Comparison of ENCODE assay signal across 8 cellular contexts in the genomic region with DNA sequence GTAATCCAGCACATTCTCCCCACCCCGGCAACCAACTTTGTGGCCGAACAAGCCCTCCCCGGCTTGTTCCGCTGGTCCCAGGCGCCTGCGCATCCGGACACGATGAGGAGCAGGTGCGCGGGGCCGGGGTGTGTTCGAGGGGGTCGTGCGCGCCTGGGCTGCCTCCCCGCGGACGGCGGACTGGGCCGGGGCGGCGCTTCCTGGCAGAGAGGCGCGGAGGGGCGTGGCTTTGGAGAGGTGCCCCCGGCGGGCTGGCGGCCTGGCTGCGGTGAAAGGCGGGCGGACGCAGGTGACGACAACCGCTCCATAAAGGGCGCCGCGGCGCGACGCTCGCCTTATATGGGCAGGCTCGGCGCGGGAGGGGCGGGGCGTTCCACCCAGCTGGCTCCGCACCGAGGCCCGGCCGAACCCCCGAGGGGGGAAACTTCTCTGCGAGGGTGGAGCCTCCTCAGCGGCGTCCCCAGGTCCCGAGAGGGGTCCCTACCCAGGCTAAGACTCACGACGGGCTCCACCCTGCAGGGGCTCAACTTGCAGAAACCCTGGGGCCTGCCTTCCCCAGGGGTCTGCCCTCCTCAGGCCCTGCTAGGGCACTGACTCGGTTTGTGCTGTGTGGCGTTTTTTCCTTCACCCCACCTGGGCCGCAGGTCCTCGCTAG. TPM values are rescaled to one million over a fixed set of nuclear protein-coding genes. Genes with fewer than 3 reads are reported as not detected.
A peak's percentile ranks its signal among the peaks of the same experiment; 100 is the strongest.
DNase-seq lines count a peak whose midpoint lies in the region; ATAC-seq and TF ChIP-seq lines count a peak whose summit lies in the region.

No MANE protein-coding gene starts in this region.

- peak overlapping the region; percentile 79 for H3K4me3 ChIP-seq in coronary artery

- peak overlapping the region; percentile 75 for H3K4me3 Mint-ChIP-seq in activated CD4-positive, alpha-beta T cell treated with anti-CD3 and anti-CD28 coated beads, Interleukin-2, amount 10 ng/mL, durations not matched to agents 7 days and 5 days

- no peaks in the 10 kb centered on the region for H3K9me3 Mint-ChIP-seq in activated CD4-positive, alpha-beta T cell treated with anti-CD3 and anti-CD28 coated beads, Interleukin-2, amount 10 ng/mL, durations not matched to agents 7 days and 5 days

- no peak for TF ChIP-seq CTCF in coronary artery (IDR thresholded peaks at IDR 0.05)

- POLR2A ChIA-PET in activated CD4-positive, alpha-beta T cell treated with anti-CD3 and anti-CD28 coated beads, Interleukin-2, amount 10 ng/mL, durations not matched to agents 7 days and 5 days (lab: Charles Lee) = interaction anchor here (0.6 to 1.6 kb wide), 2 partner anchors 67 to 90 kb away, joined by 3 read pairs; partner anchors contain the start of gene MYH9

- H3K27me3 Mint-ChIP-seq in activated CD4-positive, alpha-beta T cell treated with anti-CD3 and anti-CD28 coated beads, Interleukin-2, amount 10 ng/mL, durations not matched to agents 7 days and 5 days = no peaks in the 10 kb centered on the region

- peaks cover 59% of the 10 kb centered on the region for H3K4me1 Mint-ChIP-seq in activated CD4-positive, alpha-beta T cell treated with anti-CD3 and anti-CD28 coated beads, Interleukin-2, amount 10 ng/mL, durations not matched to agents 7 days and 5 days

- no peaks in the 10 kb centered on the region for H3K36me3 Mint-ChIP-seq in activated CD4-positive, alpha-beta T cell treated with anti-CD3 and anti-CD28 coated beads, Interleukin-2, amount 10 ng/mL, durations not matched to agents 7 days and 5 days (ENCODE audit: low read depth)

- TF ChIP-seq POLR2A in GM18505 (IDR thresholded peaks at IDR 0.05; ENCODE audit: borderline replicate concordance, extremely low read depth, insufficient read depth, insufficient read length) = peak; percentile 64

- DNase-seq in NCI-H510A (lab: John Stamatoyannopoulos, UW) = peak; percentile 96
- DNase-seq in activated CD4-positive, alpha-beta T cell treated with anti-CD3 and anti-CD28 coated beads, Interleukin-2, amount 10 ng/mL, durations not matched to agents 7 days and 5 days = peak; percentile 96
- DNase-seq in coronary artery (ENCODE audit: low spot score) = peak; percentile 94
- DNase-seq in left lobe of liver (ENCODE audit: low spot score) = peak; percentile 95
- DNase-seq in stimulated activated CD4-positive, alpha-beta T cell treated with anti-CD3 and anti-CD28 coated beads, Interleukin-1b, Interleukin-23, amount 100 ng/mL, for 48 hours = peak; percentile 95
- no peak for DNase-seq in NCI-H446 (lab: John Stamatoyannopoulos, UW)

- CTCF ChIA-PET in activated CD4-positive, alpha-beta T cell treated with anti-CD3 and anti-CD28 coated beads, Interleukin-2, amount 10 ng/mL, durations not matched to agents 7 days and 5 days (lab: Charles Lee) = interaction anchor here (0.8 to 2.1 kb wide), 11 partner anchors 10 to 153 kb away, joined by 3 to 11 read pairs (median 3); partner anchors contain the start of gene MYH9

- H3K27ac Mint-ChIP-seq in activated CD4-positive, alpha-beta T cell treated with anti-CD3 and anti-CD28 coated beads, Interleukin-2, amount 10 ng/mL, durations not matched to agents 7 days and 5 days = peak overlapping the region; percentile 90

- ATAC-seq in GM18505 (IDR thresholded peaks at IDR 0.05; ENCODE audit: unreplicated experiment) (no peak), HG03095 (IDR thresholded peaks at IDR 0.05; ENCODE audit: unreplicated experiment) (peak; percentile 46), left lobe of liver (peak; percentile 85)

- peak overlapping the region; percentile 95 to 96 for H3K27ac ChIP-seq in coronary artery

RNA-seq across cellular contexts. Expression of gene TXN2, which starts 26.4 kb away (rescaled TPM):
- 10 to 100 TPM; 74.3 to 75.5 TPM for total RNA-seq in activated CD4-positive, alpha-beta T cell treated with anti-CD3 and anti-CD28 coated beads, Interleukin-2, amount 10 ng/mL, durations not matched to agents 7 days and 5 days
- total RNA-seq in left lobe of liver = 65.3 TPM

RNA-seq across cellular contexts. Expression of gene FOXRED2, which starts 51.8 kb away (rescaled TPM):
- total RNA-seq in activated CD4-positive, alpha-beta T cell treated with anti-CD3 and anti-CD28 coated beads, Interleukin-2, amount 10 ng/mL, durations not matched to agents 7 days and 5 days = 10 to 100 TPM; 14.3 to 17.1 TPM
- total RNA-seq in left lobe of liver = 9.0 TPM

Comparison
In these comparisons a context has a peak if more than half of its experiments do, and no peak if none do; other contexts are left out.
1. DNase-seq: peak in NCI-H510A (single experiment), activated CD4-positive, alpha-beta T cell treated with anti-CD3 and anti-CD28 coated beads, Interleukin-2, amount 10 ng/mL, durations not matched to agents 7 days and 5 days (single experiment), coronary artery (single experiment), left lobe of liver (single experiment) and stimulated activated CD4-positive, alpha-beta T cell treated with anti-CD3 and anti-CD28 coated beads, Interleukin-1b, Interleukin-23, amount 100 ng/mL, for 48 hours (single experiment); none in NCI-H446 (0 of 2).